In genomic region chr14:71931492-71932228, GRCh38 we compare ENCODE assay signal across 10 cellular contexts. TPM values are rescaled to one million over a fixed set of nuclear protein-coding genes. Genes with fewer than 3 reads are reported as not detected.
DNase-seq lines count a peak whose midpoint lies in the region; ATAC-seq and TF ChIP-seq lines count a peak whose summit lies in the region.
"Had no signal": no experiment of that assay in that cellular context is flagged by ENCODE, and none has a peak within 500 bp of the region (broad histone marks: within the 10 kb centered on the region; RNA-seq: fewer than 3 reads in every experiment).

No MANE protein-coding gene starts in this region.

- H3K9me3 Mint-ChIP-seq in naive thymus-derived CD8-positive, alpha-beta T cell = peaks cover 0 to 4% (median 0%) of the 10 kb centered on the region in 9 donors

- H3K4me2 ChIP-seq in BLaER1 treated with 17β-estradiol and CSF1 and Interleukin-3, amounts not matched to agents 10 nM and 100 nM = peak overlapping the region; percentile 90 to 100 (median 98)
- H3K4me2 ChIP-seq in OCI-LY7 (ENCODE audit: low read length) = no peak overlapping the region

- intact Hi-C loops in OCI-LY7 (cut with micrococcal nuclease; ENCODE audit: unreplicated experiment) = no loop called here

- H3K36me3 Mint-ChIP-seq in naive thymus-derived CD8-positive, alpha-beta T cell = peaks cover 0 to 5% (median 0%) of the 10 kb centered on the region in 3 donors

- peaks cover 37 to 77% (median 56%) of the 10 kb centered on the region in 5 donors for H3K27me3 Mint-ChIP-seq in naive thymus-derived CD8-positive, alpha-beta T cell

- no peak for TF ChIP-seq CTCF in GM20000 (IDR thresholded peaks at IDR 0.05; ENCODE audit: extremely low read depth, missing control alignments)
- TF ChIP-seq CTCF in OCI-LY7 (conservative IDR thresholded peaks at IDR 0.05; ENCODE audit: low read length) = no peak

- H3K4me1 Mint-ChIP-seq in naive thymus-derived CD8-positive, alpha-beta T cell = peaks cover 4 to 17% (median 13%) of the 10 kb centered on the region in 4 donors

- no TSS peak for BruUV-seq in OCI-LY7 (replicated peaks; lab: Mats Ljungman, UMichigan)

- H2AFZ ChIP-seq in OCI-LY7 (ENCODE audit: low read length) = no peak overlapping the region

- DNase-seq in GM20000 (ENCODE audit: low spot score) (peak; percentile 51), cerebellar cortex (ENCODE audit: low spot score) (peak; percentile 6), OCI-LY7 (ENCODE audit: low spot score) (no peak), inferior parietal cortex (ENCODE audit: extremely low spot score) (no peak), epidermal melanocyte (ENCODE audit: insufficient read length, low spot score) (no peak)
- no peak for DNase-seq in naive thymus-derived CD8-positive, alpha-beta T cell
- DNase-seq: amniotic stem cell had no signal

- H3K27ac ChIP-seq in BLaER1 treated with 17β-estradiol and CSF1 and Interleukin-3, amounts not matched to agents 10 nM and 100 nM = no peak overlapping the region
- no peak overlapping the region for H3K27ac ChIP-seq in OCI-LY7 (ENCODE audit: low read depth, low read length, poor library complexity, severe bottlenecking)

- no peaks in the 10 kb centered on the region for H3K36me3 ChIP-seq in BLaER1 treated with 17β-estradiol and CSF1 and Interleukin-3, amounts not matched to agents 10 nM and 100 nM
- H3K36me3 ChIP-seq in OCI-LY7 (ENCODE audit: insufficient read depth, low read length) = no peaks in the 10 kb centered on the region

- POLR2A ChIA-PET in naive thymus-derived CD8-positive, alpha-beta T cell (lab: Charles Lee) = no interaction called here
- POLR2A ChIA-PET in OCI-LY7 (lab: Charles Lee) = interaction anchor here (0.6 kb wide), 2 partner anchors 154 to 1539 kb away, joined by 3 to 5 read pairs; no protein-coding TSS in a partner anchor

- H3K79me2 ChIP-seq in OCI-LY7 (ENCODE audit: insufficient read depth, low read depth, low read length) = no peaks in the 10 kb centered on the region

- H4K20me1 ChIP-seq in BLaER1 treated with 17β-estradiol and CSF1 and Interleukin-3, amounts not matched to agents 10 nM and 100 nM = peaks cover 0 to 13% (median 8%) of the 10 kb centered on the region in 11 experiments; a peak in 7 of 22 replicates
- H4K20me1 ChIP-seq in OCI-LY7 (ENCODE audit: insufficient read depth, low read length) = no peaks in the 10 kb centered on the region

- peak overlapping the region in 5 of 11 experiments; percentile 20 to 49 (median 28); a peak in 4 of 22 replicates for H3K9ac ChIP-seq in BLaER1 treated with 17β-estradiol and CSF1 and Interleukin-3, amounts not matched to agents 10 nM and 100 nM

- H3K4me1 ChIP-seq in BLaER1 treated with 17β-estradiol and CSF1 and Interleukin-3, amounts not matched to agents 10 nM and 100 nM = peaks cover 11 to 16% (median 14%) of the 10 kb centered on the region in 10 experiments
- H3K4me1 ChIP-seq in OCI-LY7 (ENCODE audit: insufficient read depth, low read length, poor library complexity, severe bottlenecking) = no peaks in the 10 kb centered on the region

- no peak for ATAC-seq in naive thymus-derived CD8-positive, alpha-beta T cell
- ATAC-seq in HG02763 (IDR thresholded peaks at IDR 0.05; ENCODE audit: unreplicated experiment) = no peak

- H3K9me3 ChIP-seq in BLaER1 treated with 17β-estradiol and CSF1 and Interleukin-3, amounts not matched to agents 10 nM and 100 nM (replicated peaks in 1 of 11) = peaks cover 0 to 5% (median 0%) of the 10 kb centered on the region in 11 experiments; a peak in 1 of 22 replicates
- no peaks in the 10 kb centered on the region for H3K9me3 ChIP-seq in OCI-LY7 (ENCODE audit: low read length)

- H3K4me3 Mint-ChIP-seq in naive thymus-derived CD8-positive, alpha-beta T cell = peak overlapping the region; percentile 2 to 68 (median 26)

- H3K9me2 ChIP-seq in OCI-LY7 (ENCODE audit: insufficient read depth, low read length) = no peaks in the 10 kb centered on the region

- CTCF ChIA-PET in OCI-LY7 (lab: Charles Lee; ENCODE audit: unreplicated experiment) = no interaction called here

- no peak overlapping the region for H3K27ac Mint-ChIP-seq in naive thymus-derived CD8-positive, alpha-beta T cell

- H3K27me3 ChIP-seq in BLaER1 treated with 17β-estradiol and CSF1 and Interleukin-3, amounts not matched to agents 10 nM and 100 nM = peaks cover 46 to 59% (median 52%) of the 10 kb centered on the region in 11 experiments

- H3K4me3 ChIP-seq in BLaER1 treated with 17β-estradiol and CSF1 and Interleukin-3, amounts not matched to agents 10 nM and 100 nM = peak overlapping the region; percentile 50 to 71 (median 62)
- no peak overlapping the region for H3K4me3 ChIP-seq in OCI-LY7 (ENCODE audit: low read depth, low read length, poor library complexity, severe bottlenecking)

RNA-seq across cellular contexts. Expression of gene RGS6, which starts 0.6 kb away (rescaled TPM):
- not detected for total RNA-seq in naive thymus-derived CD8-positive, alpha-beta T cell
- polyA plus RNA-seq in naive thymus-derived CD8-positive, alpha-beta T cell = not detected
- not detected in 2 replicates for total RNA-seq in OCI-LY7 (2014; rRNA removed; shearing (Covaris generic))
- total RNA-seq in OCI-LY7 (2022) = not detected in 2 replicates
- total RNA-seq: M059J had no signal

Comparison
In these comparisons a context has a peak if more than half of its experiments do, and no peak if none do; other contexts are left out.
1. DNase-seq: peak in GM20000 (single experiment) and cerebellar cortex (single experiment); none in naive thymus-derived CD8-positive, alpha-beta T cell (0 of 10), OCI-LY7 (single experiment), inferior parietal cortex (single experiment) and epidermal melanocyte (single experiment).